ENCODE assay signal across 1 cellular context in genomic region chr17:42695500-42695899, GRCh38.
TF ChIP-seq lines count a peak whose summit lies in the region.

No MANE protein-coding gene starts in this region.

TF ChIP-seq in SK-N-SH, 30 proteins besides CTCF, POLR2A, EP300 and RAD21 (continued from another document):
- TF ChIP-seq YY1 (IDR thresholded peaks at IDR 0.05; ENCODE audit: low read depth) (no peak), USF1 (IDR thresholded peaks at IDR 0.05; ENCODE audit: borderline replicate concordance, low read depth) (no peak), ELF1 (IDR thresholded peaks at IDR 0.05) (no peak)
TF ChIP-seq in SK-N-SH: peak in this region for 0.
